1 cellular context compared by ENCODE assay signal in the genomic region with DNA sequence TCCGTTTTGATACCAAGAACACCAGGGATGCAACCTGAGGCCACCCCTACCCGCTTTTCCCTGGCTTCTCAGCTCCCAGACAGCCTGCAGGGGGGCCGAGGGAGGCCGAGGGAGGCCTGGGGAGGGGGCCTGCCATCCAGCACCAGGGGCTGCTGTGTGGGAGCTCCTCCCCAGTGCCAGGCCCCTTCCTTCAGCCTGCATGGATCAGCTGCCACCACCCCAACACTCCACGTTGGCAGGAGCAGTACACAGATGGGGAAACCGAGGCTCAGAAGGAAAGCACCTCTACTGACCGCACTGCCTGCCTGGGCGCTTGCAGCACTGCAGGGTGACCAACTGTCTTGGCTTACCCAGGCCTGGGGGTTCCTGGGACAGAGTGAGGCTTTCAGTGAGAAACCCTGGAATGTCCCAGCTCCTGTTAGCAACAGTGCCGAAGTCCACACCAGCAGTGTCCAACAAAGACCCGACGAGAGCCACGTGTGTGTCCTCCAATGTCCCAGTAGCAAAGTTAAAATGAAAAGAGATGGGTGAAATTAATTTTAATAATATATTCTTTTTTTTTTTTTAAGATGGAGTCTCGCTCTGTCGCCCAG.
TF ChIP-seq lines count a peak whose summit lies in the region.

No MANE protein-coding gene starts in this region.

TF ChIP-seq in HepG2, 621 proteins besides CTCF, POLR2A, EP300 and RAD21 (continued from another document and continues in another):
- TF ChIP-seq, protein P1, sequence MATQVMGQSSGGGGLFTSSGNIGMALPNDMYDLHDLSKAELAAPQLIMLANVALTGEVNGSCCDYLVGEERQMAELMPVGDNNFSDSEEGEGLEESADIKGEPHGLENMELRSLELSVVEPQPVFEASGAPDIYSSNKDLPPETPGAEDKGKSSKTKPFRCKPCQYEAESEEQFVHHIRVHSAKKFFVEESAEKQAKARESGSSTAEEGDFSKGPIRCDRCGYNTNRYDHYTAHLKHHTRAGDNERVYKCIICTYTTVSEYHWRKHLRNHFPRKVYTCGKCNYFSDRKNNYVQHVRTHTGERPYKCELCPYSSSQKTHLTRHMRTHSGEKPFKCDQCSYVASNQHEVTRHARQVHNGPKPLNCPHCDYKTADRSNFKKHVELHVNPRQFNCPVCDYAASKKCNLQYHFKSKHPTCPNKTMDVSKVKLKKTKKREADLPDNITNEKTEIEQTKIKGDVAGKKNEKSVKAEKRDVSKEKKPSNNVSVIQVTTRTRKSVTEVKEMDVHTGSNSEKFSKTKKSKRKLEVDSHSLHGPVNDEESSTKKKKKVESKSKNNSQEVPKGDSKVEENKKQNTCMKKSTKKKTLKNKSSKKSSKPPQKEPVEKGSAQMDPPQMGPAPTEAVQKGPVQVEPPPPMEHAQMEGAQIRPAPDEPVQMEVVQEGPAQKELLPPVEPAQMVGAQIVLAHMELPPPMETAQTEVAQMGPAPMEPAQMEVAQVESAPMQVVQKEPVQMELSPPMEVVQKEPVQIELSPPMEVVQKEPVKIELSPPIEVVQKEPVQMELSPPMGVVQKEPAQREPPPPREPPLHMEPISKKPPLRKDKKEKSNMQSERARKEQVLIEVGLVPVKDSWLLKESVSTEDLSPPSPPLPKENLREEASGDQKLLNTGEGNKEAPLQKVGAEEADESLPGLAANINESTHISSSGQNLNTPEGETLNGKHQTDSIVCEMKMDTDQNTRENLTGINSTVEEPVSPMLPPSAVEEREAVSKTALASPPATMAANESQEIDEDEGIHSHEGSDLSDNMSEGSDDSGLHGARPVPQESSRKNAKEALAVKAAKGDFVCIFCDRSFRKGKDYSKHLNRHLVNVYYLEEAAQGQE (IDR thresholded peaks at IDR 0.05; ENCODE audit: borderline replicate concordance in 1 of 2, low read depth in 1 of 2, low read length in 2 of 2) = no peak
- TF ChIP-seq, protein P2, sequence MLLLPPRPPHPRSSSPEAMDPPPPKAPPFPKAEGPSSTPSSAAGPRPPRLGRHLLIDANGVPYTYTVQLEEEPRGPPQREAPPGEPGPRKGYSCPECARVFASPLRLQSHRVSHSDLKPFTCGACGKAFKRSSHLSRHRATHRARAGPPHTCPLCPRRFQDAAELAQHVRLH (CRISPR knock-in tag; IDR thresholded peaks at IDR 0.05; ENCODE audit: borderline replicate concordance, low read depth) = 0 out of 2 replicates have a peak, but pooled peaks have one; percentile 22
- peak; percentile 25; the same call in 1 of the 2 replicates for TF ChIP-seq RXRA (CRISPR knock-in tag; IDR thresholded peaks at IDR 0.05)
- no peak for TF ChIP-seq ARNT (IDR thresholded peaks at IDR 0.05)
- peak; percentile 43; the same call in 1 of the 2 replicates for TF ChIP-seq FOXJ3 (CRISPR knock-in tag; IDR thresholded peaks at IDR 0.05; ENCODE audit: borderline replicate concordance)
- TF ChIP-seq ASH2L (IDR thresholded peaks at IDR 0.05; ENCODE audit: insufficient read length, low read depth, low read length) = peak; percentile 34
- TF ChIP-seq DR1 (CRISPR knock-in tag; IDR thresholded peaks at IDR 0.05) = no peak
- TF ChIP-seq, protein P3, sequence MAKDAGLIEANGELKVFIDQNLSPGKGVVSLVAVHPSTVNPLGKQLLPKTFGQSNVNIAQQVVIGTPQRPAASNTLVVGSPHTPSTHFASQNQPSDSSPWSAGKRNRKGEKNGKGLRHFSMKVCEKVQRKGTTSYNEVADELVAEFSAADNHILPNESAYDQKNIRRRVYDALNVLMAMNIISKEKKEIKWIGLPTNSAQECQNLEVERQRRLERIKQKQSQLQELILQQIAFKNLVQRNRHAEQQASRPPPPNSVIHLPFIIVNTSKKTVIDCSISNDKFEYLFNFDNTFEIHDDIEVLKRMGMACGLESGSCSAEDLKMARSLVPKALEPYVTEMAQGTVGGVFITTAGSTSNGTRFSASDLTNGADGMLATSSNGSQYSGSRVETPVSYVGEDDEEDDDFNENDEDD (CRISPR knock-in tag; IDR thresholded peaks at IDR 0.05; ENCODE audit: borderline replicate concordance) = peak; percentile 50; the same call in 1 of the 2 replicates
- TF ChIP-seq FOSL1 (CRISPR knock-in tag; IDR thresholded peaks at IDR 0.05; ENCODE audit: borderline replicate concordance) = no peak
- TF ChIP-seq, protein P4, sequence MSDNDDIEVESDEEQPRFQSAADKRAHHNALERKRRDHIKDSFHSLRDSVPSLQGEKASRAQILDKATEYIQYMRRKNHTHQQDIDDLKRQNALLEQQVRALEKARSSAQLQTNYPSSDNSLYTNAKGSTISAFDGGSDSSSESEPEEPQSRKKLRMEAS (IDR thresholded peaks at IDR 0.05) = peak; percentile 86
- no peak for TF ChIP-seq ZMYM3 (CRISPR knock-in tag; IDR thresholded peaks at IDR 0.05)
- TF ChIP-seq, protein P5, sequence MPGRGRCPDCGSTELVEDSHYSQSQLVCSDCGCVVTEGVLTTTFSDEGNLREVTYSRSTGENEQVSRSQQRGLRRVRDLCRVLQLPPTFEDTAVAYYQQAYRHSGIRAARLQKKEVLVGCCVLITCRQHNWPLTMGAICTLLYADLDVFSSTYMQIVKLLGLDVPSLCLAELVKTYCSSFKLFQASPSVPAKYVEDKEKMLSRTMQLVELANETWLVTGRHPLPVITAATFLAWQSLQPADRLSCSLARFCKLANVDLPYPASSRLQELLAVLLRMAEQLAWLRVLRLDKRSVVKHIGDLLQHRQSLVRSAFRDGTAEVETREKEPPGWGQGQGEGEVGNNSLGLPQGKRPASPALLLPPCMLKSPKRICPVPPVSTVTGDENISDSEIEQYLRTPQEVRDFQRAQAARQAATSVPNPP (CRISPR knock-in tag; IDR thresholded peaks at IDR 0.05) = no peak
- TF ChIP-seq MYC (CRISPR knock-in tag; IDR thresholded peaks at IDR 0.05; ENCODE audit: borderline replicate concordance) = peak; percentile 88
- TF ChIP-seq ZNF614 (CRISPR knock-in tag; IDR thresholded peaks at IDR 0.05; ENCODE audit: borderline replicate concordance) = peak; percentile 46; the same call in 1 of the 2 replicates
- no peak for TF ChIP-seq ZNF350 (CRISPR knock-in tag; IDR thresholded peaks at IDR 0.05; ENCODE audit: borderline replicate concordance, low read depth)
- no peak for TF ChIP-seq EZH2 (conservative IDR thresholded peaks at IDR 0.05; ENCODE audit: low read depth, low read length)
- TF ChIP-seq HDAC1 (CRISPR knock-in tag; IDR thresholded peaks at IDR 0.05) = peak; percentile 15; the same call in 1 of the 2 replicates
- TF ChIP-seq, protein P6, sequence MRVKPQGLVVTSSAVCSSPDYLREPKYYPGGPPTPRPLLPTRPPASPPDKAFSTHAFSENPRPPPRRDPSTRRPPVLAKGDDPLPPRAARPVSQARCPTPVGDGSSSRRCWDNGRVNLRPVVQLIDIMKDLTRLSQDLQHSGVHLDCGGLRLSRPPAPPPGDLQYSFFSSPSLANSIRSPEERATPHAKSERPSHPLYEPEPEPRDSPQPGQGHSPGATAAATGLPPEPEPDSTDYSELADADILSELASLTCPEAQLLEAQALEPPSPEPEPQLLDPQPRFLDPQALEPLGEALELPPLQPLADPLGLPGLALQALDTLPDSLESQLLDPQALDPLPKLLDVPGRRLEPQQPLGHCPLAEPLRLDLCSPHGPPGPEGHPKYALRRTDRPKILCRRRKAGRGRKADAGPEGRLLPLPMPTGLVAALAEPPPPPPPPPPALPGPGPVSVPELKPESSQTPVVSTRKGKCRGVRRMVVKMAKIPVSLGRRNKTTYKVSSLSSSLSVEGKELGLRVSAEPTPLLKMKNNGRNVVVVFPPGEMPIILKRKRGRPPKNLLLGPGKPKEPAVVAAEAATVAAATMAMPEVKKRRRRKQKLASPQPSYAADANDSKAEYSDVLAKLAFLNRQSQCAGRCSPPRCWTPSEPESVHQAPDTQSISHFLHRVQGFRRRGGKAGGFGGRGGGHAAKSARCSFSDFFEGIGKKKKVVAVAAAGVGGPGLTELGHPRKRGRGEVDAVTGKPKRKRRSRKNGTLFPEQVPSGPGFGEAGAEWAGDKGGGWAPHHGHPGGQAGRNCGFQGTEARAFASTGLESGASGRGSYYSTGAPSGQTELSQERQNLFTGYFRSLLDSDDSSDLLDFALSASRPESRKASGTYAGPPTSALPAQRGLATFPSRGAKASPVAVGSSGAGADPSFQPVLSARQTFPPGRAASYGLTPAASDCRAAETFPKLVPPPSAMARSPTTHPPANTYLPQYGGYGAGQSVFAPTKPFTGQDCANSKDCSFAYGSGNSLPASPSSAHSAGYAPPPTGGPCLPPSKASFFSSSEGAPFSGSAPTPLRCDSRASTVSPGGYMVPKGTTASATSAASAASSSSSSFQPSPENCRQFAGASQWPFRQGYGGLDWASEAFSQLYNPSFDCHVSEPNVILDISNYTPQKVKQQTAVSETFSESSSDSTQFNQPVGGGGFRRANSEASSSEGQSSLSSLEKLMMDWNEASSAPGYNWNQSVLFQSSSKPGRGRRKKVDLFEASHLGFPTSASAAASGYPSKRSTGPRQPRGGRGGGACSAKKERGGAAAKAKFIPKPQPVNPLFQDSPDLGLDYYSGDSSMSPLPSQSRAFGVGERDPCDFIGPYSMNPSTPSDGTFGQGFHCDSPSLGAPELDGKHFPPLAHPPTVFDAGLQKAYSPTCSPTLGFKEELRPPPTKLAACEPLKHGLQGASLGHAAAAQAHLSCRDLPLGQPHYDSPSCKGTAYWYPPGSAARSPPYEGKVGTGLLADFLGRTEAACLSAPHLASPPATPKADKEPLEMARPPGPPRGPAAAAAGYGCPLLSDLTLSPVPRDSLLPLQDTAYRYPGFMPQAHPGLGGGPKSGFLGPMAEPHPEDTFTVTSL (CRISPR knock-in tag; IDR thresholded peaks at IDR 0.05; ENCODE audit: borderline replicate concordance) = no peak
- no peak for TF ChIP-seq KDM2A (CRISPR knock-in tag; IDR thresholded peaks at IDR 0.05; ENCODE audit: borderline replicate concordance, low read depth)
- TF ChIP-seq, protein P7, sequence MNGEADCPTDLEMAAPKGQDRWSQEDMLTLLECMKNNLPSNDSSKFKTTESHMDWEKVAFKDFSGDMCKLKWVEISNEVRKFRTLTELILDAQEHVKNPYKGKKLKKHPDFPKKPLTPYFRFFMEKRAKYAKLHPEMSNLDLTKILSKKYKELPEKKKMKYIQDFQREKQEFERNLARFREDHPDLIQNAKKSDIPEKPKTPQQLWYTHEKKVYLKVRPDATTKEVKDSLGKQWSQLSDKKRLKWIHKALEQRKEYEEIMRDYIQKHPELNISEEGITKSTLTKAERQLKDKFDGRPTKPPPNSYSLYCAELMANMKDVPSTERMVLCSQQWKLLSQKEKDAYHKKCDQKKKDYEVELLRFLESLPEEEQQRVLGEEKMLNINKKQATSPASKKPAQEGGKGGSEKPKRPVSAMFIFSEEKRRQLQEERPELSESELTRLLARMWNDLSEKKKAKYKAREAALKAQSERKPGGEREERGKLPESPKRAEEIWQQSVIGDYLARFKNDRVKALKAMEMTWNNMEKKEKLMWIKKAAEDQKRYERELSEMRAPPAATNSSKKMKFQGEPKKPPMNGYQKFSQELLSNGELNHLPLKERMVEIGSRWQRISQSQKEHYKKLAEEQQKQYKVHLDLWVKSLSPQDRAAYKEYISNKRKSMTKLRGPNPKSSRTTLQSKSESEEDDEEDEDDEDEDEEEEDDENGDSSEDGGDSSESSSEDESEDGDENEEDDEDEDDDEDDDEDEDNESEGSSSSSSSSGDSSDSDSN (CRISPR knock-in tag; IDR thresholded peaks at IDR 0.05) = 0 out of 2 replicates have a peak, but pooled peaks have one; percentile 8
- TF ChIP-seq FOXA3 (CRISPR knock-in tag; IDR thresholded peaks at IDR 0.05) = no peak
- no peak for TF ChIP-seq EED (CRISPR knock-in tag; IDR thresholded peaks at IDR 0.05)
- TF ChIP-seq ZNF333 (CRISPR knock-in tag; IDR thresholded peaks at IDR 0.05; ENCODE audit: borderline replicate concordance) = no peak
- TF ChIP-seq RXRB (CRISPR knock-in tag; IDR thresholded peaks at IDR 0.05; ENCODE audit: borderline replicate concordance) = peak; percentile 49
- no peak for TF ChIP-seq SMC3 (IDR thresholded peaks at IDR 0.05; ENCODE audit: low read length)
- TF ChIP-seq ZNF343 (CRISPR knock-in tag; IDR thresholded peaks at IDR 0.05) = no peak
- TF ChIP-seq, protein P8, sequence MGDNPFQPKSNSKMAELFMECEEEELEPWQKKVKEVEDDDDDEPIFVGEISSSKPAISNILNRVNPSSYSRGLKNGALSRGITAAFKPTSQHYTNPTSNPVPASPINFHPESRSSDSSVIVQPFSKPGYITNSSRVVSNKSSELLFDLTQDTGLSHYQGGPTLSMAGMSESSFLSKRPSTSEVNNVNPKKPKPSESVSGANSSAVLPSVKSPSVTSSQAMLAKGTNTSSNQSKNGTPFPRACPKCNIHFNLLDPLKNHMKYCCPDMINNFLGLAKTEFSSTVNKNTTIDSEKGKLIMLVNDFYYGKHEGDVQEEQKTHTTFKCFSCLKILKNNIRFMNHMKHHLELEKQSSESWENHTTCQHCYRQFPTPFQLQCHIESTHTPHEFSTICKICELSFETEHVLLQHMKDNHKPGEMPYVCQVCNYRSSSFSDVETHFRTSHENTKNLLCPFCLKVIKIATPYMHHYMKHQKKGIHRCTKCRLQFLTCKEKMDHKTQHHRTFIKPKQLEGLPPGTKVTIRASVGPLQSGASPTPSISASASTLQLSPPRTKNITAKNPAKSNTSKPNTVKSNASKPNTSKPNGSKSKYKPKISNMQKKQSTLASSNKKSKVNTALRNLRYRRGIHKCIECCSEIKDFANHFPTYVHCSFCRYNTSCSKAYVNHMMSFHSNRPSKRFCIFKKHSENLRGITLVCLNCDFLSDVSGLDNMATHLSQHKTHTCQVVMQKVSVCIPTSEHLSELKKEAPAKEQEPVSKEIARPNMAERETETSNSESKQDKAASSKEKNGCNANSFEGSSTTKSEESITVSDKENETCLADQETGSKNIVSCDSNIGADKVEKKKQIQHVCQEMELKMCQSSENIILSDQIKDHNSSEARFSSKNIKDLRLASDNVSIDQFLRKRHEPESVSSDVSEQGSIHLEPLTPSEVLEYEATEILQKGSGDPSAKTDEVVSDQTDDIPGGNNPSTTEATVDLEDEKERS (CRISPR knock-in tag; IDR thresholded peaks at IDR 0.05) = no peak
- TF ChIP-seq, protein P9, sequence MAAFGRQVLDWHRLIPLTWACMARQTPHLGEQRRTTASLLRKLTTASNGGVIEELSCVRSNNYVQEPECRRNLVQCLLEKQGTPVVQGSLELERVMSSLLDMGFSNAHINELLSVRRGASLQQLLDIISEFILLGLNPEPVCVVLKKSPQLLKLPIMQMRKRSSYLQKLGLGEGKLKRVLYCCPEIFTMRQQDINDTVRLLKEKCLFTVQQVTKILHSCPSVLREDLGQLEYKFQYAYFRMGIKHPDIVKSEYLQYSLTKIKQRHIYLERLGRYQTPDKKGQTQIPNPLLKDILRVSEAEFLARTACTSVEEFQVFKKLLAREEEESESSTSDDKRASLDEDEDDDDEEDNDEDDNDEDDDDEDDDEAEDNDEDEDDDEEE (CRISPR knock-in tag; IDR thresholded peaks at IDR 0.05) = 0 out of 2 replicates have a peak, but pooled peaks have one; percentile 41
- TF ChIP-seq, protein P10, sequence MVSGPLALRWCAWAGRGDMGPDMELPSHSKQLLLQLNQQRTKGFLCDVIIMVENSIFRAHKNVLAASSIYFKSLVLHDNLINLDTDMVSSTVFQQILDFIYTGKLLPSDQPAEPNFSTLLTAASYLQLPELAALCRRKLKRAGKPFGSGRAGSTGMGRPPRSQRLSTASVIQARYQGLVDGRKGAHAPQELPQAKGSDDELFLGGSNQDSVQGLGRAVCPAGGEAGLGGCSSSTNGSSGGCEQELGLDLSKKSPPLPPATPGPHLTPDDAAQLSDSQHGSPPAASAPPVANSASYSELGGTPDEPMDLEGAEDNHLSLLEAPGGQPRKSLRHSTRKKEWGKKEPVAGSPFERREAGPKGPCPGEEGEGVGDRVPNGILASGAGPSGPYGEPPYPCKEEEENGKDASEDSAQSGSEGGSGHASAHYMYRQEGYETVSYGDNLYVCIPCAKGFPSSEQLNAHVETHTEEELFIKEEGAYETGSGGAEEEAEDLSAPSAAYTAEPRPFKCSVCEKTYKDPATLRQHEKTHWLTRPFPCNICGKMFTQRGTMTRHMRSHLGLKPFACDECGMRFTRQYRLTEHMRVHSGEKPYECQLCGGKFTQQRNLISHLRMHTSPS (CRISPR knock-in tag; IDR thresholded peaks at IDR 0.05; ENCODE audit: low read depth) = no peak
- no peak for TF ChIP-seq ZNF652 (CRISPR knock-in tag; IDR thresholded peaks at IDR 0.05; ENCODE audit: borderline replicate concordance, low read depth)
- TF ChIP-seq ZNF878 (CRISPR knock-in tag; IDR thresholded peaks at IDR 0.05) = no peak
- TF ChIP-seq NR2F1 (CRISPR knock-in tag; IDR thresholded peaks at IDR 0.05) = no peak
